8 cellular contexts compared by ENCODE assay signal in genomic region chr2:101710690-101711318, GRCh38. TPM values are rescaled to one million over a fixed set of nuclear protein-coding genes. Genes with fewer than 3 reads are reported as not detected.
A peak's percentile ranks its signal among the peaks of the same experiment; 100 is the strongest.
DNase-seq lines count a peak whose midpoint lies in the region; ATAC-seq lines count a peak whose summit lies in the region.
"Had no signal": no experiment of that assay in that cellular context is flagged by ENCODE, and none has a peak within 500 bp of the region (broad histone marks: within the 10 kb centered on the region; RNA-seq: fewer than 3 reads in every experiment).

No MANE protein-coding gene starts in this region.

- H3K27ac ChIP-seq in cingulate gyrus (ENCODE audit: low read depth, low read length): peak overlapping the region; percentile 63

- DNase-seq in MV-4-11 (lab: John Stamatoyannopoulos, UW): peak; percentile 20
- peak; percentile 46 for DNase-seq in renal cortical epithelial cell (ENCODE audit: low read depth)
- no peak for DNase-seq in pons (ENCODE audit: low spot score)
- no peak for DNase-seq in NCI-H2081 (lab: John Stamatoyannopoulos, UW)
- DNase-seq: cerebellar nuclear complex had no signal

- peak; percentile 56 for ATAC-seq in GM18907 (IDR thresholded peaks at IDR 0.05; ENCODE audit: unreplicated experiment)
- ATAC-seq in GM21367 (IDR thresholded peaks at IDR 0.05; ENCODE audit: unreplicated experiment): no peak

RNA-seq across cellular contexts. Expression of gene MAP4K4, which starts 13.3 kb away (rescaled TPM):
- 81.3 and 120 TPM in 2 replicates for total RNA-seq in renal cortical epithelial cell

Comparison
In these comparisons a context has a peak if more than half of its experiments do, and no peak if none do; other contexts are left out.
1. DNase-seq: peak in MV-4-11 (single experiment) and renal cortical epithelial cell (single experiment); none in pons (single experiment) and NCI-H2081 (0 of 2).